Comparison of ENCODE assay signal across 24 cellular contexts in the genomic region with DNA sequence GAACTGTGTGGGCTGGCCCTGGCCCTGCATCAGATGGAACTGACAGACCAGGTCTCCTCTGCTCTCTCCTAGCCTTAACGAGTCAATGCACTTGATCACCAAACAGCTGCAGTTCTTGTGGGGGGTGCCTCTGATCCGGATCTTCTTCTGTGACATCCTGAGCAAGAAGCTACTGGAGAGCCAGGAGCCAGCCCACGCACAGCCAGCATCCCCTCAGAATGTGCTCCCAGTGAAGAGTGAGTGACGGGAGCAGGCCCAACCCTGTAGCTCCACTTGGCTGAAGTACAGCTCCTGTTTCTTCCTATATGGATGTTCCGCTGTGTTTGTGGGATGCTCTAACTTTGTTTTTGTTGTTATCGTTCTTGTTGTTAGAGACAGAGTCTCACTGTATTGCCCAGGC.
"Had no signal": no experiment of that assay in that cellular context is flagged by ENCODE, and none has a peak within 500 bp of the region (broad histone marks: within the 10 kb centered on the region; RNA-seq: fewer than 3 reads in every experiment).

No MANE protein-coding gene starts in this region.

- FAIRE-seq: small intestine had no signal

- H3K27me3 ChIP-seq: neural progenitor cell, ovary, right lobe of liver, sigmoid colon, suprapubic skin, testis, tibial artery, transverse colon, upper lobe of right lung, uterus had no signal

- H3K36me3 ChIP-seq: neural progenitor cell, ovary, uterus had no signal

- H3K4me3 ChIP-seq: neural progenitor cell, ovary, psoas muscle, right lobe of liver, sigmoid colon, suprapubic skin, testis, tibial artery, transverse colon, upper lobe of right lung, uterus had no signal

- DNase-seq: natural killer cell; occipital lobe; ovary; posterior cingulate gyrus; psoas muscle; right cardiac atrium; right lobe of liver; sigmoid colon; small intestine; stimulated activated CD4-positive, alpha-beta T cell treated with anti-CD3 and anti-CD28 coated beads, Interleukin-15, amount 100 ng/mL, for 24 hours; stimulated activated CD4-positive, alpha-beta T cell treated with anti-CD3 and anti-CD28 coated beads, Interleukin-2, amount 100 ng/mL, for 24 hours; stimulated activated CD4-positive, alpha-beta T cell treated with anti-CD3 and anti-CD28 coated beads, Interleukin-2, amount 100 ng/mL, for 48 hours; stimulated activated CD4-positive, alpha-beta T cell treated with anti-CD3 and anti-CD28 coated beads, Interleukin-4, amount 100 ng/mL, for 24 hours; stimulated activated naive CD4-positive, alpha-beta T cell; stimulated activated naive CD8-positive, alpha-beta T cell treated with anti-CD3 and anti-CD28 coated beads, Interleukin-15, amount 100 ng/mL, for 72 hours; stimulated activated naive CD8-positive, alpha-beta T cell treated with anti-CD3 and anti-CD28 coated beads, Interleukin-15, Interleukin-2, amounts not matched to agents 100 U/mL and 50 U/mL, for 24 hours; substantia nigra; testis; tibial artery; transverse colon; upper lobe of right lung; uterus had no signal
